8 cellular contexts compared by ENCODE assay signal in the genomic region with DNA sequence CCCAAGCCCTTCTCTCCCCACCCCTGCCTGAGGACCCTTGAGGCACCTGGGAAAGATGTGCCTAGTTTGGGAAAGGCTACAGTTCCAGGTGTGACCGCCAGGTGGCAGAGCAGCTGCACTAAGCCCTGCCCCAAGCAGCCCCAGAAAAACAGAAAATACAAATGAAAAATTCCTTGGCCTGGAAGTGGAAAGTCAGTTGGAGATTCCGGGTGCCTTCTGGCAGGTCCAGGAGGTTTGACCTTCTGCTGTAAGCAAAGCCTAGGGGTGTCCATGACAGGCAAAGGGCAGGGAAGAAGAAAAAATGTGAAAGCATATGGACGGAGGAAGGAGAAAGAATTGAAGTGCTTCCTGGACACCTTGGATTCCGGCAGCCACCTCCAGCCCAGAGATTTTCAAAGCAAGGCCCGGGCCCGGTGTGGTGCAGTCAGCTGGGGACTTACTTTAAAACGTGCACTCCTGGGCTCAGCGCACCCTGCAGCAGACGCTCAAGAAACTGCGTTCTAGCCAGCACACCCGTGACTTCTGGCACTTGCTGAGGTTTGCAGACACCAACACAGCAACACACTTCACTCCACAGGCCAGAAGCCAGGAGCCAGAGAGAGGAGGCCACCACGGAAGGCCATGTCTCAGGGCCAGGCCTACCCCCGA. TPM values are rescaled to one million over a fixed set of nuclear protein-coding genes. Genes with fewer than 3 reads are reported as not detected.
DNase-seq lines count a peak whose midpoint lies in the region; ATAC-seq and TF ChIP-seq lines count a peak whose summit lies in the region.

No MANE protein-coding gene starts in this region.

- POLR2A ChIA-PET in HCT116 (lab: Charles Lee), result no interaction called here

- BruUV-seq in HCT116 (replicated peaks; lab: Mats Ljungman, UMichigan), result no TSS peak

- ATAC-seq in HCT116 (peak; percentile 95), right cardiac atrium (peak; percentile 64 to 70), sciatic nerve (peak; percentile 79), GM18868 (IDR thresholded peaks at IDR 0.05; ENCODE audit: unreplicated experiment) (no peak)

- peaks cover 0 to 7% (median 0%) of the 10 kb centered on the region in 11 experiments; a peak in 3 of 22 replicates for H3K9me3 ChIP-seq in BLaER1 treated with 17β-estradiol and CSF1 and Interleukin-3, amounts not matched to agents 10 nM and 100 nM (replicated peaks in 1 of 11)
- H3K9me3 ChIP-seq in HCT116 (ENCODE audit: control insufficient read depth in 1 of 2, insufficient read depth in 1 of 2, low read depth in 1 of 2, low read length in 2 of 2) (no peaks in the 10 kb centered on the region), right cardiac atrium (ENCODE audit: control insufficient read depth, low read length) (no peaks in the 10 kb centered on the region)

- CTCF ChIA-PET in HCT116 (lab: Charles Lee), result no interaction called here

- DNase-seq in HCT116 (ENCODE audit: low read depth, low spot score), result no peak
- peak; percentile 57 for DNase-seq in SK-N-DZ (ENCODE audit: low spot score)
- peak in 43 of 58 donors; percentile 10 to 78 (median 41) for DNase-seq in anterior cingulate cortex (lab: John Stamatoyannopoulos, UW)
- peak; percentile 64 to 89 (median 81) for DNase-seq in right cardiac atrium
- peak; percentile 86 for DNase-seq in sciatic nerve (ENCODE audit: low spot score)
- no peak for DNase-seq in NCI-H187 treated with DMSO at 0.1 percent for 48 hours (lab: John Stamatoyannopoulos, UW)

- H3K4me1 ChIP-seq in BLaER1 treated with 17β-estradiol and CSF1 and Interleukin-3, amounts not matched to agents 10 nM and 100 nM, result peaks cover 40 to 85% (median 73%) of the 10 kb centered on the region in 10 experiments
- H3K4me1 ChIP-seq in HCT116 (ENCODE audit: control insufficient read depth in 1 of 2, insufficient read depth in 2 of 2, low read length in 2 of 2), result no peaks in the 10 kb centered on the region; a peak in 1 of 4 replicates
- no peaks in the 10 kb centered on the region for H3K4me1 ChIP-seq in right cardiac atrium (ENCODE audit: control insufficient read depth, insufficient read depth, low read length)

- TF ChIP-seq POLR2A in HCT116 (IDR thresholded peaks at IDR 0.05; ENCODE audit: borderline replicate concordance, extremely low read depth, insufficient read depth, insufficient read length), result no peak

- H4K20me1 ChIP-seq in BLaER1 treated with 17β-estradiol and CSF1 and Interleukin-3, amounts not matched to agents 10 nM and 100 nM, result 0 out of 22 replicates have a peak, but pooled peaks cover 0 to 3% (median 0%) of the 10 kb centered on the region in 11 experiments
- H4K20me1 ChIP-seq in HCT116 (ENCODE audit: insufficient read depth), result no peaks in the 10 kb centered on the region

- H3K27ac ChIP-seq in BLaER1 treated with 17β-estradiol and CSF1 and Interleukin-3, amounts not matched to agents 10 nM and 100 nM, result peak overlapping the region in 8 of 11 experiments; percentile 74 to 89 (median 82); a peak in 16 of 22 replicates
- H3K27ac ChIP-seq in HCT116 (ENCODE audit: low read depth, low read length) (no peak overlapping the region), right cardiac atrium (ENCODE audit: low read length) (peak overlapping the region; percentile 22)

- no peaks in the 10 kb centered on the region for H3K79me2 ChIP-seq in HCT116 (ENCODE audit: insufficient read depth, low read length)

- 21% methylated on average over 13 of the region's 13 CpGs for WGBS in right cardiac atrium

- H3K27me3 ChIP-seq in BLaER1 treated with 17β-estradiol and CSF1 and Interleukin-3, amounts not matched to agents 10 nM and 100 nM, result no peaks in the 10 kb centered on the region; a peak in 1 of 22 replicates
- H3K27me3 ChIP-seq in HCT116 (ENCODE audit: insufficient read depth, low read length) (no peaks in the 10 kb centered on the region), right cardiac atrium (ENCODE audit: control insufficient read depth, insufficient read depth) (no peaks in the 10 kb centered on the region)

- H3K4me2 ChIP-seq in BLaER1 treated with 17β-estradiol and CSF1 and Interleukin-3, amounts not matched to agents 10 nM and 100 nM, result peak overlapping the region; percentile 64 to 90 (median 88)
- H3K4me2 ChIP-seq in HCT116 (ENCODE audit: low read length), result no peak overlapping the region

- RAD21 ChIA-PET in HCT116 (lab: Charles Lee; ENCODE audit: low non-redundant PET in 1 of 2, low total read pairs in 2 of 2, uncharacterized antibody in 2 of 2, unreplicated experiment in 2 of 2), result no interaction called here

- TF ChIP-seq CTCF in HCT116 (IDR thresholded peaks at IDR 0.05 in 2 of 3, conservative IDR thresholded peaks at IDR 0.05 in 1 of 3; ENCODE audit: borderline replicate concordance in 1 of 3, insufficient read depth in 1 of 3, low read depth in 2 of 3, low read length in 2 of 3), result peak; percentile 91 to 98 (median 95)

- no peaks in the 10 kb centered on the region for H3K9me2 ChIP-seq in HCT116 (ENCODE audit: insufficient read depth)

- TF ChIP-seq RAD21 in HCT116 (IDR thresholded peaks at IDR 0.05; ENCODE audit: low read depth), result peak; percentile 91

- peak overlapping the region; percentile 67 for H2AFZ ChIP-seq in HCT116 (ENCODE audit: low read depth, low read length, poor library complexity, severe bottlenecking)

- intact Hi-C loops in HCT116 (cut with micrococcal nuclease) (loop anchor here (1.0 to 5.0 kb wide), 4 partner anchors 96 to 189 kb away; a partner anchor contains a TSS), right cardiac atrium (cut with DNase I) (loop anchor here in 2 of 4 donors (5.0 kb wide), 1 partner anchor 99 kb away; no protein-coding TSS in a partner anchor), sciatic nerve (cut with DNase I) (no loop called here)

- no peak overlapping the region; a peak in 1 of 20 replicates for H3K4me3 ChIP-seq in BLaER1 treated with 17β-estradiol and CSF1 and Interleukin-3, amounts not matched to agents 10 nM and 100 nM
- no peak overlapping the region for H3K4me3 ChIP-seq in HCT116 (replicated peaks in 1 of 2; ENCODE audit: low read depth in 1 of 2, low read length in 2 of 2)
- no peak overlapping the region for H3K4me3 ChIP-seq in right cardiac atrium (ENCODE audit: low read length)

- peak overlapping the region in 8 of 11 experiments; percentile 56 to 79 (median 74); a peak in 14 of 22 replicates for H3K9ac ChIP-seq in BLaER1 treated with 17β-estradiol and CSF1 and Interleukin-3, amounts not matched to agents 10 nM and 100 nM
- no peak overlapping the region for H3K9ac ChIP-seq in HCT116 (ENCODE audit: low read length)

- no peaks in the 10 kb centered on the region for H3K36me3 ChIP-seq in BLaER1 treated with 17β-estradiol and CSF1 and Interleukin-3, amounts not matched to agents 10 nM and 100 nM
- no peaks in the 10 kb centered on the region for H3K36me3 ChIP-seq in HCT116 (ENCODE audit: control insufficient read depth in 1 of 2, insufficient read depth in 2 of 2, low read length in 2 of 2)

TF ChIP-seq in HCT116, 20 proteins besides CTCF, POLR2A, EP300 and RAD21:
- TF ChIP-seq YY1 (IDR thresholded peaks at IDR 0.05; ENCODE audit: extremely low read depth, insufficient replicate concordance, low read depth, low read length), result peak; percentile 11
- no peak for TF ChIP-seq ZFX (IDR thresholded peaks at IDR 0.05)
- no peak for TF ChIP-seq JUND (IDR thresholded peaks at IDR 0.05)

RNA-seq across cellular contexts. Expression of a gene that starts 2.1 kb away (rescaled TPM):
- total RNA-seq in HCT116 (2021; ENCODE audit: unreplicated experiment) (not detected), right cardiac atrium (not detected), sciatic nerve (not detected)
- polyA plus RNA-seq in HCT116 (2012), result 0.07 TPM in 1 of 2 replicates, not detected in the other
- not detected in 2 replicates for polyA plus RNA-seq in SK-N-DZ (2014; cell fraction: cytosol; rRNA removed)
- polyA plus RNA-seq in SK-N-DZ (2014; cell fraction: nucleus; rRNA removed), result not detected in 2 replicates
- polyA plus RNA-seq in right cardiac atrium, result not detected

RNA-seq across cellular contexts. Expression of a gene that starts 37.3 kb away (rescaled TPM):
- not detected for total RNA-seq in HCT116 (2021; ENCODE audit: unreplicated experiment)
- polyA plus RNA-seq in HCT116 (2012), result not detected in 2 replicates
- polyA plus RNA-seq in SK-N-DZ (2014; cell fraction: cytosol; rRNA removed), result not detected in 2 replicates
- not detected in 2 replicates for polyA plus RNA-seq in SK-N-DZ (2014; cell fraction: nucleus; rRNA removed)
- not detected for total RNA-seq in right cardiac atrium
- not detected for polyA plus RNA-seq in right cardiac atrium
- not detected for total RNA-seq in sciatic nerve

Comparison
In these comparisons a context has a peak if more than half of its experiments do, and no peak if none do; other contexts are left out.
1. DNase-seq: peak in SK-N-DZ (single experiment), anterior cingulate cortex (43 of 58), right cardiac atrium (3 of 3) and sciatic nerve (single experiment); none in HCT116 (single experiment) and NCI-H187 treated with DMSO at 0.1 percent for 48 hours (single experiment).